17 cellular contexts compared by ENCODE assay signal in the genomic region with DNA sequence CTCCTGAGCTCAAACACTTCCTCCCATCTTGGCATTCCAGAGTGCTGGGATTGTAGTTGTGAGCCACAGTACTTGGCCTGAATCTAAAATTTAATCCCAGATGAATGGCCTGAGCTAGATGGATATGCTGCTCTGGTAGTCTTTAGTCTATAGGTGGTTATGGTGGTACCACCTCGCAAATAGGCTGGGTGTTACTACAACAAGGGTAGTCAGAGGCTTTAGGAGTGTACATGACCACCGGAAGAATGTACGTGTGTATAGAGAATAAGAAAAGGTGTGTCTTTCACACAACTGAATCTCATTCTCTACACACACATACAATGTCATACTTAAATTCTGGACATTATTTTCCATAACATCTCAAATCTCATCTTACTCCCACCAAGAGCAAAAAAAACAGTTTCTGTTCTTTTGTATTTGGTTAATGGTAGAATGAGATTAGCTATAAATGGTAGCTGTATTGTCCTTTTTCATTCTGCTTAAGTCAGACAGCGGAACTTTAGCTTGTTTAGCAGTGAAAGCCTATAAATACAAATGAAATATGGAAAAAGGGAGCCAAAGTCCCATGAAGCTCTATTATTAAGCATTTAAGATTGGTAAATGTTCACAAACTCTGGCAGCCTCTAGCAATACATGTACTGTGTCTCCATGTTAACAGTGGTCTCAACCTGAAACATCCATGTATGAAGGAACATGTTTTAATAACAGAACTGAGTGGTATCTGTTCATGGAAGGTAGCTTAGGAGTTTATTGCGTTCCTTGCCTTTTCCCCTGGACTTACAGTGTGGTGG. TPM values are rescaled to one million over a fixed set of nuclear protein-coding genes. Genes with fewer than 3 reads are reported as not detected.
DNase-seq lines count a peak whose midpoint lies in the region; ATAC-seq and TF ChIP-seq lines count a peak whose summit lies in the region.
"Had no signal": no experiment of that assay in that cellular context is flagged by ENCODE, and none has a peak within 500 bp of the region (broad histone marks: within the 10 kb centered on the region; RNA-seq: fewer than 3 reads in every experiment).

No MANE protein-coding gene starts in this region.

- peaks cover 26% of the 10 kb centered on the region for H3K36me3 Mint-ChIP-seq in activated naive CD4-positive, alpha-beta T cell treated with anti-CD3 and anti-CD28 coated beads, Interleukin-2, amount 50 U/mL, for 24 hours
- H3K36me3 Mint-ChIP-seq in activated naive CD4-positive, alpha-beta T cell treated with anti-CD3 and anti-CD28 coated beads, Interleukin-2, amount 50 U/mL, for 72 hours, result peaks cover 14 to 76% of the 10 kb centered on the region in 2 donors
- peaks cover 44% of the 10 kb centered on the region for H3K36me3 Mint-ChIP-seq in activated CD4-positive, alpha-beta memory T cell treated with anti-CD3 and anti-CD28 coated beads for 36 hours

- peaks cover 96% of the 10 kb centered on the region for H3K4me1 Mint-ChIP-seq in activated naive CD4-positive, alpha-beta T cell treated with anti-CD3 and anti-CD28 coated beads, Interleukin-2, amount 50 U/mL, for 24 hours
- peaks cover 86% of the 10 kb centered on the region for H3K4me1 Mint-ChIP-seq in activated CD4-positive, alpha-beta memory T cell treated with anti-CD3 and anti-CD28 coated beads for 36 hours (ENCODE audit: low read depth)

- no peak for ATAC-seq in activated naive CD4-positive, alpha-beta T cell treated with anti-CD3 and anti-CD28 coated beads, Interleukin-2, amount 50 U/mL, for 72 hours
- no peak for ATAC-seq in gastroesophageal sphincter
- ATAC-seq in left ventricle myocardium superior, result no peak
- ATAC-seq: esophagus mucosa, GM12878, lower lobe of right lung had no signal

- H3K27ac ChIP-seq in gastroesophageal sphincter, result peak overlapping the region in 3 of 4 donors; percentile 26 to 43 (median 34)
- H3K27ac ChIP-seq in thymus (ENCODE audit: low read depth), result peak overlapping the region; percentile 49
- H3K27ac ChIP-seq: lower lobe of right lung, uterus had no signal

- H3K9me3 Mint-ChIP-seq in activated naive CD4-positive, alpha-beta T cell treated with anti-CD3 and anti-CD28 coated beads, Interleukin-2, amount 50 U/mL, for 24 hours, result no peaks in the 10 kb centered on the region
- H3K9me3 Mint-ChIP-seq in activated naive CD4-positive, alpha-beta T cell treated with anti-CD3 and anti-CD28 coated beads, Interleukin-2, amount 50 U/mL, for 72 hours, result no peaks in the 10 kb centered on the region
- no peaks in the 10 kb centered on the region for H3K9me3 Mint-ChIP-seq in activated CD4-positive, alpha-beta memory T cell treated with anti-CD3 and anti-CD28 coated beads for 36 hours

- H3K9me3 ChIP-seq in gastroesophageal sphincter, result no peaks in the 10 kb centered on the region
- H3K9me3 ChIP-seq in thymus (ENCODE audit: control insufficient read depth), result no peaks in the 10 kb centered on the region
- H3K9me3 ChIP-seq: lower lobe of right lung, uterus had no signal

- peak overlapping the region; percentile 90 for H3K27ac Mint-ChIP-seq in activated naive CD4-positive, alpha-beta T cell treated with anti-CD3 and anti-CD28 coated beads, Interleukin-2, amount 50 U/mL, for 24 hours
- H3K27ac Mint-ChIP-seq in activated naive CD4-positive, alpha-beta T cell treated with anti-CD3 and anti-CD28 coated beads, Interleukin-2, amount 50 U/mL, for 72 hours, result peak overlapping the region in 1 of 2 donors; percentile 90
- peak overlapping the region; percentile 70 for H3K27ac Mint-ChIP-seq in activated CD4-positive, alpha-beta memory T cell treated with anti-CD3 and anti-CD28 coated beads for 36 hours

- H3K4me1 ChIP-seq in gastroesophageal sphincter (peaks cover 26 to 100% (median 55%) of the 10 kb centered on the region in 3 donors), thymus (ENCODE audit: control insufficient read depth, insufficient read depth, low read length) (peaks cover 27% of the 10 kb centered on the region)
- H3K4me1 ChIP-seq: uterus had no signal

- no peak overlapping the region for H3K4me3 ChIP-seq in gastroesophageal sphincter
- H3K4me3 ChIP-seq in thymus (ENCODE audit: low read length), result no peak overlapping the region
- H3K4me3 ChIP-seq in H7 (ENCODE audit: insufficient read depth, low read depth, low read length), result no peak overlapping the region
- H3K4me3 ChIP-seq: GM12878, lower lobe of right lung, uterus had no signal

- no peak for TF ChIP-seq CTCF in gastroesophageal sphincter (IDR thresholded peaks at IDR 0.05)

- peak overlapping the region; percentile 82 for H3K4me3 Mint-ChIP-seq in activated naive CD4-positive, alpha-beta T cell treated with anti-CD3 and anti-CD28 coated beads, Interleukin-2, amount 50 U/mL, for 24 hours
- H3K4me3 Mint-ChIP-seq in activated CD4-positive, alpha-beta memory T cell treated with anti-CD3 and anti-CD28 coated beads for 36 hours, result no peak overlapping the region

- TF ChIP-seq EP300 in gastroesophageal sphincter (IDR thresholded peaks at IDR 0.05), result no peak

- WGBS in gastroesophageal sphincter (ENCODE audit: low coverage in 1 of 2), 2 donors, result 71 to 82% methylated on average over 3 to 5 of the region's 5 CpGs
- over 99% methylated on average over 5 of the region's 5 CpGs for WGBS in thymus

- CTCF ChIA-PET in activated CD4-positive, alpha-beta memory T cell treated with anti-CD3 and anti-CD28 coated beads for 36 hours (lab: Charles Lee), result interaction anchor here (1.1 to 2.0 kb wide), 3 partner anchors 22 to 25 kb away, joined by 3 to 7 read pairs (median 6); no protein-coding TSS in a partner anchor

- H3K27me3 ChIP-seq in gastroesophageal sphincter (no peaks in the 10 kb centered on the region), thymus (ENCODE audit: control insufficient read depth, insufficient read depth) (no peaks in the 10 kb centered on the region), H7 (ENCODE audit: control insufficient read depth, insufficient read depth, low read length) (no peaks in the 10 kb centered on the region)
- H3K27me3 ChIP-seq: uterus had no signal

- intact Hi-C loops in activated CD4-positive, alpha-beta memory T cell treated with anti-CD3 and anti-CD28 coated beads for 36 hours (cut with micrococcal nuclease), result no loop called here
- intact Hi-C loops in left ventricle myocardium superior (cut with micrococcal nuclease), result no loop called here

- no peaks in the 10 kb centered on the region for H3K27me3 Mint-ChIP-seq in activated naive CD4-positive, alpha-beta T cell treated with anti-CD3 and anti-CD28 coated beads, Interleukin-2, amount 50 U/mL, for 24 hours
- no peaks in the 10 kb centered on the region for H3K27me3 Mint-ChIP-seq in activated CD4-positive, alpha-beta memory T cell treated with anti-CD3 and anti-CD28 coated beads for 36 hours

- no peak for TF ChIP-seq POLR2A in gastroesophageal sphincter (IDR thresholded peaks at IDR 0.05)

- POLR2A ChIA-PET in activated CD4-positive, alpha-beta memory T cell treated with anti-CD3 and anti-CD28 coated beads for 36 hours (lab: Charles Lee), result interaction anchor here (0.6 kb wide), 1 partner anchor 13 kb away, joined by 3 read pairs; no protein-coding TSS in a partner anchor

- H3K36me3 ChIP-seq in gastroesophageal sphincter (peaks cover 0 to 28% of the 10 kb centered on the region in 2 donors), thymus (ENCODE audit: control insufficient read depth, insufficient read depth) (peaks cover 23% of the 10 kb centered on the region), H7 (replicated peaks; ENCODE audit: control insufficient read depth, insufficient read depth, low read length) (peaks cover 16% of the 10 kb centered on the region)
- H3K36me3 ChIP-seq: uterus had no signal

- no peak for DNase-seq in activated naive CD4-positive, alpha-beta T cell treated with anti-CD3 and anti-CD28 coated beads, Interleukin-2, amount 50 U/mL, for 72 hours (ENCODE audit: low spot score in 2 of 2)
- no peak for DNase-seq in activated CD4-positive, alpha-beta memory T cell treated with anti-CD3 and anti-CD28 coated beads for 36 hours
- DNase-seq in left ventricle myocardium superior (no peak), inferior parietal cortex (ENCODE audit: extremely low spot score) (no peak), H7 (no peak)
- DNase-seq: activated T-cell treated with anti-CD3 and anti-CD28 coated beads, Interleukin-2, amount 50 U/mL, for 1 hour; cerebellar nuclear complex; DND-41; hypothalamus; lower lobe of right lung; NCI-H2029 treated with DMSO at 0.1 percent for 48 hours; uterus had no signal

RNA-seq across cellular contexts. Expression of gene CAP1, which starts 16.2 kb away (rescaled TPM):
- total RNA-seq in activated naive CD4-positive, alpha-beta T cell treated with anti-CD3 and anti-CD28 coated beads, Interleukin-2, amount 50 U/mL, for 72 hours, result 100 to 1,000 TPM; 578 to 634 TPM
- 100 to 1,000 TPM; 616 to 633 TPM for total RNA-seq in activated CD4-positive, alpha-beta memory T cell treated with anti-CD3 and anti-CD28 coated beads for 36 hours
- 100 to 1,000 TPM; 421 to 533 (median 500) TPM for total RNA-seq in gastroesophageal sphincter
- polyA plus RNA-seq in thymus, result 202 TPM
- total RNA-seq in left ventricle myocardium superior, result 69.1 TPM
- total RNA-seq in H7 (2014; rRNA removed; shearing (Covaris generic)), result 386 and 432 TPM in 2 replicates

RNA-seq across cellular contexts. Expression of gene PPT1, which starts 40.3 kb away (rescaled TPM):
- 10 to 100 TPM; 81.8 to 84.1 TPM for total RNA-seq in activated naive CD4-positive, alpha-beta T cell treated with anti-CD3 and anti-CD28 coated beads, Interleukin-2, amount 50 U/mL, for 72 hours
- total RNA-seq in activated CD4-positive, alpha-beta memory T cell treated with anti-CD3 and anti-CD28 coated beads for 36 hours, result 10 to 100 TPM; 67.1 to 67.4 TPM
- total RNA-seq in gastroesophageal sphincter (10 to 100 TPM; 53.0 to 90.6 (median 65.7) TPM), left ventricle myocardium superior (38.9 TPM)
- polyA plus RNA-seq in thymus, result 97.3 TPM
- 108 and 121 TPM in 2 replicates for total RNA-seq in H7 (2014; rRNA removed; shearing (Covaris generic))
